ENCODE assay signal across 9 cellular contexts in the genomic region with DNA sequence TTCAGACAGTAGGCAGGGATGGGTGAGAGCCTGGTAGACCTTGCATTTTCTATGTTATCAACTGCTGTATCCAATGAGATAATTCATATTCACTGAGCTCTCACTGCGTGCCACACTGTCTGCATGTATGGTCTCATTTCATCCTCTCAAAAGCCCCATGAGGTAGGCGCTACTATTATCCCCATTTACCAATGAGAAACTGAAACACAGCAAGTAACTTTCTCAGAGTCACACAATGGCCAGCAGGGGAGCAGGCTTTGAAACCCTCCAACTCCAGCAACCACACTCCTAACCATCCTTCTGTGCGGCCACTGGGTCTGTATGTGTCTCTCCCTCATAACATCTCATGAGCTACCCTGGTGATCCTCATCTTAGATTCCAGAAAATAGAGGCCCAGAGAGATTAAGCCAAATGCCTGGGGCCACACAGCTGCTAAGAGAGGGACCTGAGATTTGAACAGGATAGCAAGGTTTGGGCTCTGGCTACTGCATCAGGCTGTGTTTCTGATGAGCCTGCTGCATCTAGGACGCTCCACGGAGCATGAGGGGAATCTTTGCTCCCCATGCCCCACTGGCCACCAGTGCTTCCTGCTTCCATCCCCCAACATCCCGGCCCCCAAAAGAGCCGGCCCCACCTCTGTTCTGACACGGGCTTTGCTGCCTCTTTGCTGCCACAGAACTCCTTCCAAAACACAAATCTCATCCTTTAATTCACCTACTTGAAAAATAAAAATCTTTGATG.
DNase-seq lines count a peak whose midpoint lies in the region; ATAC-seq and TF ChIP-seq lines count a peak whose summit lies in the region.
"Had no signal": no experiment of that assay in that cellular context is flagged by ENCODE, and none has a peak within 500 bp of the region (broad histone marks: within the 10 kb centered on the region; RNA-seq: fewer than 3 reads in every experiment).

No MANE protein-coding gene starts in this region.

- H3K27me3 Mint-ChIP-seq in effector memory CD8-positive, alpha-beta T cell: no peaks in the 10 kb centered on the region
- peaks cover 17% of the 10 kb centered on the region for H3K27me3 Mint-ChIP-seq in nephron progenitor cell (ENCODE audit: low read depth, poor library complexity)

- peak; percentile 75 for DNase-seq in stimulated activated CD4-positive, alpha-beta T cell treated with anti-CD3 and anti-CD28 coated beads, Interleukin-1b, Interleukin-23, amount 100 ng/mL, for 48 hours
- DNase-seq in stimulated activated CD4-positive, alpha-beta T cell treated with anti-CD3 and anti-CD28 coated beads, Interleukin-12 subunit alpha, Interleukin-12 subunit beta, amount 100 ng/mL, for 4 hours: no peak
- peak in 4 of 5 experiments; percentile 41 to 94 (median 60) for DNase-seq in T-helper 2 cell
- peak; percentile 45 to 64 (median 57) for DNase-seq in effector memory CD8-positive, alpha-beta T cell
- no peak for DNase-seq in NCI-H226
- DNase-seq in nephron progenitor cell: no peak
- no peak for DNase-seq in COLO668 (lab: John Stamatoyannopoulos, UW; ENCODE audit: unreplicated experiment)

- peaks cover 65 to 71% of the 10 kb centered on the region in 2 donors for H3K4me1 Mint-ChIP-seq in effector memory CD8-positive, alpha-beta T cell (ENCODE audit: low read depth in 2 of 2)
- H3K4me1 Mint-ChIP-seq in nephron progenitor cell: peaks cover 75% of the 10 kb centered on the region

- peak overlapping the region; percentile 87 to 90 for H3K4me3 Mint-ChIP-seq in effector memory CD8-positive, alpha-beta T cell
- H3K4me3 Mint-ChIP-seq in nephron progenitor cell: no peak overlapping the region
- H3K4me3 Mint-ChIP-seq: nephron had no signal

- TF ChIP-seq CTCF in nephron progenitor cell (IDR thresholded peaks at IDR 0.05): no peak

- peak; percentile 51 for ATAC-seq in effector memory CD8-positive, alpha-beta T cell (replicated peaks)
- ATAC-seq in HG03097 (IDR thresholded peaks at IDR 0.05; ENCODE audit: low FRiP score, unreplicated experiment): no peak

- peaks cover 57% of the 10 kb centered on the region for H3K36me3 Mint-ChIP-seq in effector memory CD8-positive, alpha-beta T cell (ENCODE audit: insufficient read depth)
- no peaks in the 10 kb centered on the region for H3K36me3 Mint-ChIP-seq in nephron progenitor cell (ENCODE audit: low read depth)

- peak overlapping the region; percentile 94 to 97 for H3K27ac Mint-ChIP-seq in effector memory CD8-positive, alpha-beta T cell
- H3K27ac Mint-ChIP-seq in nephron progenitor cell: no peak overlapping the region

- H3K9me3 Mint-ChIP-seq in effector memory CD8-positive, alpha-beta T cell: no peaks in the 10 kb centered on the region
- H3K9me3 Mint-ChIP-seq in nephron progenitor cell: peaks cover 2% of the 10 kb centered on the region
- H3K9me3 Mint-ChIP-seq: nephron had no signal

Comparison
In these comparisons a context has a peak if more than half of its experiments do, and no peak if none do; other contexts are left out.
1. DNase-seq: peak in stimulated activated CD4-positive, alpha-beta T cell treated with anti-CD3 and anti-CD28 coated beads, Interleukin-1b, Interleukin-23, amount 100 ng/mL, for 48 hours (single experiment), T-helper 2 cell (4 of 5) and effector memory CD8-positive, alpha-beta T cell (3 of 3); none in stimulated activated CD4-positive, alpha-beta T cell treated with anti-CD3 and anti-CD28 coated beads, Interleukin-12 subunit alpha, Interleukin-12 subunit beta, amount 100 ng/mL, for 4 hours (single experiment), NCI-H226 (single experiment), nephron progenitor cell (single experiment) and COLO668 (single experiment).